Comparison of ENCODE assay signal across 1 cellular context in the genomic region with DNA sequence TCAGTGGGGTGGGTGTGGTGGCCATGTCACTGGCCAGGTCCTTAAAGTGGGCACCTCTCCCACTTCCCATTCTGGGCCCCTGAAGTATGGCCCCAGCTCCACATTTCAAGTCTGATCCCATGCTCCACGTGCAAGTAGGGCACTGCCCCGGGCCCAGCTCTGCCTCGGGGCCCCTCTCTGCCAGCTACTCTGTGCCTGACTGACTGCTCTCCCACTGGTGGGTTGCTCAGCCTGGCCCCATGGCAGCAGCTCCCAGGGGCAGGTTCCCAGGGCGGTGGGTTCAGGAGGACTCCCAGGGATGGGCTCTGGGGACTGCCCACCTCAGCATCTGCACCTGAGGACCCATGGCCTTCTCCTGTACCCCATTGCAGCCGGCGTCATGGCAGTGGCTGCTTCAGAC.
TF ChIP-seq lines count a peak whose summit lies in the region.

No MANE protein-coding gene starts in this region.

TF ChIP-seq in H1, 55 proteins besides CTCF, POLR2A, EP300 and RAD21 (continued from another document):
- TF ChIP-seq JUN (IDR thresholded peaks at IDR 0.05; ENCODE audit: low read depth, low read length) = no peak
- TF ChIP-seq RNF2 (IDR thresholded peaks at IDR 0.05; ENCODE audit: borderline replicate concordance, low read depth, low read length, missing control alignments, poor library complexity, severe bottlenecking) = no peak
